ENCODE assay signal across 24 cellular contexts in the genomic region with DNA sequence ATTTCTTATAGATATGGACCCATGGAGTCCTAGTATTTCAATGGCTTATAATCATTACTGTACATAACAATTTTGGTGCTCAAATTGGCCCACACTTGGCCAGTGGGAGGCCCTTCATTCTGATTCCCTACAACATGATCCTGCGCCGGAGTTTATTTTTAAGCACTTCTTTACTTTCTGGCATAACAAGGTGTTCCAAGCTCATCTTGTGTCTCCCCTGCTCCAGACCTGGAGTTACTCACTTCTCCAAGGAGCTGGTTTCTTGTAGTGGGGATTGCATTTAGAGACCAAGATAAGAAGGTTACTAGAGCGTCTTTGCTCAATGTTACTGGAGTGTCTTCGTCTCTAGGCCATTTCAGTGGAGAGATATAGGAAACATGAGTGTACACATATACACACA.
DNase-seq lines count a peak whose midpoint lies in the region; ATAC-seq, FAIRE-seq and TF ChIP-seq lines count a peak whose summit lies in the region.
"Had no signal": no experiment of that assay in that cellular context is flagged by ENCODE, and none has a peak within 500 bp of the region (broad histone marks: within the 10 kb centered on the region; RNA-seq: fewer than 3 reads in every experiment).

No MANE protein-coding gene starts in this region.

- H3K79me2 ChIP-seq in HepG2 (ENCODE audit: insufficient read depth, low read length) = peaks cover 28% of the 10 kb centered on the region
- peaks cover 48% of the 10 kb centered on the region for H3K79me2 ChIP-seq in parathyroid adenoma

- no peak for TF ChIP-seq CTCF in HepG2 (CRISPR knock-in tag; IDR thresholded peaks at IDR 0.05)
- no peak for TF ChIP-seq CTCF in right lobe of liver (IDR thresholded peaks at IDR 0.05)
- TF ChIP-seq CTCF in parathyroid adenoma (IDR thresholded peaks at IDR 0.05) = no peak

- peak overlapping the region; percentile 70 for H3K27ac Mint-ChIP-seq in stimulated activated naive B cell treated with anti-CD40 and anti-IgM and Interleukin-4, amounts not matched to agents 10 μg/mL and 1 μg/mL and 100 μg/mL, for 72 hours
- H3K27ac Mint-ChIP-seq: CD14-positive monocyte; CD4-positive, alpha-beta T cell had no signal

- H3K4me3 Mint-ChIP-seq in stimulated activated naive B cell treated with anti-CD40 and anti-IgM and Interleukin-4, amounts not matched to agents 10 μg/mL and 1 μg/mL and 100 μg/mL, for 72 hours = no peak overlapping the region
- H3K4me3 Mint-ChIP-seq: CD14-positive monocyte; CD4-positive, alpha-beta T cell had no signal

- H3K9me3 ChIP-seq in HepG2 (ENCODE audit: low read length) (no peaks in the 10 kb centered on the region), right lobe of liver (no peaks in the 10 kb centered on the region), parathyroid adenoma (ENCODE audit: control insufficient read depth, low read length) (no peaks in the 10 kb centered on the region)
- H3K9me3 ChIP-seq: A549, BE2C had no signal

- POLR2A ChIA-PET in HepG2 (lab: Yijun Ruan, JAX) = interaction anchor here (0.7 to 1.2 kb wide), 2 partner anchors 33 to 63 kb away, joined by 3 to 5 read pairs; no protein-coding TSS in a partner anchor

- DNase-seq in HepG2 (ENCODE audit: low spot score) = no peak
- no peak for DNase-seq in right lobe of liver
- DNase-seq in stimulated activated naive B cell treated with anti-CD40 and anti-IgM and Interleukin-4, amounts not matched to agents 10 μg/mL and 1 μg/mL and 100 μg/mL, for 72 hours = no peak
- no peak for DNase-seq in KG1 (lab: John Stamatoyannopoulos, UW)
- DNase-seq in activated effector memory CD4-positive, alpha-beta T cell treated with Interleukin-2 at 50 U/mL for 16 hours = no peak
- DNase-seq: 8988T; ACHN; AML-193; BE2C; Calu3; CD4-positive, alpha-beta T cell; COR-L47; DMS53; DMS79 treated with DMSO at 0.1 percent for 48 hours; GM23248; H7; HCEC 1CT had no signal

- no peak for TF ChIP-seq POLR2A in HepG2 (IDR thresholded peaks at IDR 0.05; ENCODE audit: insufficient read depth in 1 of 2, low read depth in 2 of 2, low read length in 2 of 2)
- no peak for TF ChIP-seq POLR2A in right lobe of liver (IDR thresholded peaks at IDR 0.05)

- peaks cover 44 to 72% of the 10 kb centered on the region in 2 donors for H3K36me3 Mint-ChIP-seq in stimulated activated naive B cell treated with anti-CD40 and anti-IgM and Interleukin-4, amounts not matched to agents 10 μg/mL and 1 μg/mL and 100 μg/mL, for 72 hours

- H3K4me1 ChIP-seq in HepG2 (ENCODE audit: insufficient read depth, low read length) = peaks cover 58% of the 10 kb centered on the region
- peaks cover 0 to 18% (median 8%) of the 10 kb centered on the region in 4 donors for H3K4me1 ChIP-seq in right lobe of liver
- peaks cover 51% of the 10 kb centered on the region for H3K4me1 ChIP-seq in parathyroid adenoma

- in situ Hi-C loops in HepG2 (cut with HindIII; ENCODE audit: extremely low pct_ligation_motif_present, low pct_unique_long_range_greater_than_20kb) = no loop called here

- CTCF ChIA-PET in HepG2 (lab: Yijun Ruan, JAX; ENCODE audit: low intra/inter-chr PET ratio, low total read pairs) = no interaction called here

- 99% methylated on average over 4 of the region's 4 CpGs for WGBS in HepG2 (ENCODE audit: low lambda C conversion rate)
- WGBS in right lobe of liver (ENCODE audit: insufficient coverage, low coverage, low lambda C conversion rate, missing lambda C conversion rate) = 91% methylated on average over 4 of the region's 4 CpGs

- H3K9ac ChIP-seq in HepG2 (ENCODE audit: insufficient read depth, low read depth, low read length) = no peak overlapping the region
- no peak overlapping the region for H3K9ac ChIP-seq in parathyroid adenoma
- H3K9ac ChIP-seq: BLaER1 treated with 17β-estradiol and CSF1 and Interleukin-3, amounts not matched to agents 10 nM and 100 nM; GM23248 had no signal

- H3K4me3 ChIP-seq in HepG2 (replicated peaks in 1 of 3; ENCODE audit: insufficient read depth in 1 of 3, low read depth in 2 of 3, low read length in 3 of 3) (no peak overlapping the region), right lobe of liver (no peak overlapping the region), parathyroid adenoma (ENCODE audit: low read depth, low read length) (no peak overlapping the region)
- H3K4me3 ChIP-seq: A549; BLaER1 treated with 17β-estradiol and CSF1 and Interleukin-3, amounts not matched to agents 10 nM and 100 nM; GM23248 had no signal

- H3K27me3 Mint-ChIP-seq in stimulated activated naive B cell treated with anti-CD40 and anti-IgM and Interleukin-4, amounts not matched to agents 10 μg/mL and 1 μg/mL and 100 μg/mL, for 72 hours = no peaks in the 10 kb centered on the region
- H3K27me3 Mint-ChIP-seq: CD4-positive, alpha-beta T cell had no signal

- TF ChIP-seq EP300 in HepG2 (IDR thresholded peaks at IDR 0.05; ENCODE audit: low read depth in 2 of 2, low read length in 2 of 2) (no peak), HepG2 (CRISPR knock-in tag; IDR thresholded peaks at IDR 0.05; ENCODE audit: borderline replicate concordance) (no peak)

- no TSS peak for BruUV-seq in HepG2 (replicated peaks; lab: Mats Ljungman, UMichigan)

- peaks cover 25 to 47% of the 10 kb centered on the region in 2 donors for H3K4me1 Mint-ChIP-seq in stimulated activated naive B cell treated with anti-CD40 and anti-IgM and Interleukin-4, amounts not matched to agents 10 μg/mL and 1 μg/mL and 100 μg/mL, for 72 hours

- no peak for TF ChIP-seq RAD21 in HepG2 (CRISPR knock-in tag; IDR thresholded peaks at IDR 0.05)

- ATAC-seq in HepG2 (no peak), right lobe of liver (no peak)
- ATAC-seq in stimulated activated naive B cell treated with anti-CD40 and anti-IgM and Interleukin-4, amounts not matched to agents 10 μg/mL and 1 μg/mL and 100 μg/mL, for 72 hours (replicated peaks) = no peak
- ATAC-seq: A549 had no signal

- H3K27me3 ChIP-seq in HepG2 (ENCODE audit: control insufficient read depth in 1 of 2, insufficient read depth in 2 of 2, low read length in 2 of 2) (no peaks in the 10 kb centered on the region), right lobe of liver (no peaks in the 10 kb centered on the region), parathyroid adenoma (ENCODE audit: control insufficient read depth, insufficient read depth, low read length) (no peaks in the 10 kb centered on the region)
- H3K27me3 ChIP-seq: BE2C had no signal

- no peaks in the 10 kb centered on the region for H3K9me3 Mint-ChIP-seq in stimulated activated naive B cell treated with anti-CD40 and anti-IgM and Interleukin-4, amounts not matched to agents 10 μg/mL and 1 μg/mL and 100 μg/mL, for 72 hours
- H3K9me3 Mint-ChIP-seq: CD4-positive, alpha-beta T cell had no signal

- peaks cover 5% of the 10 kb centered on the region; the same call in 1 of the 2 replicates for H4K20me1 ChIP-seq in HepG2 (ENCODE audit: insufficient read depth, low read length)

- H3K4me2 ChIP-seq in HepG2 (ENCODE audit: low read depth, low read length) (no peak overlapping the region), parathyroid adenoma (ENCODE audit: low read length) (no peak overlapping the region)
- H3K4me2 ChIP-seq: A549; BLaER1 treated with 17β-estradiol and CSF1 and Interleukin-3, amounts not matched to agents 10 nM and 100 nM had no signal

- no peak overlapping the region for H2AFZ ChIP-seq in HepG2 (ENCODE audit: low read length)
- no peak overlapping the region for H2AFZ ChIP-seq in parathyroid adenoma
- H2AFZ ChIP-seq: GM23248 had no signal

- FAIRE-seq in HepG2 (lab: Jason Lieb, UNC) = no peak
- FAIRE-seq: A549, G401.6, GM12892, H1 had no signal

- H3K27ac ChIP-seq in HepG2 (ENCODE audit: extremely low read length, insufficient read depth, low read length) (peak overlapping the region; percentile 55), right lobe of liver (no peak overlapping the region), parathyroid adenoma (peak overlapping the region; percentile 25)
- H3K27ac ChIP-seq: A549; BLaER1 treated with 17β-estradiol and CSF1 and Interleukin-3, amounts not matched to agents 10 nM and 100 nM; GM23248 had no signal

- H3K36me3 ChIP-seq in HepG2 (replicated peaks in 1 of 2; ENCODE audit: control insufficient read depth in 1 of 2, insufficient read depth in 2 of 2, low read length in 2 of 2) (peaks cover 25 to 28% of the 10 kb centered on the region in 2 experiments), right lobe of liver (no peaks in the 10 kb centered on the region), parathyroid adenoma (ENCODE audit: control insufficient read depth, insufficient read depth, low read length) (no peaks in the 10 kb centered on the region)

- intact Hi-C loops in HepG2 (cut with micrococcal nuclease; ENCODE audit: unreplicated experiment) (no loop called here), right lobe of liver (cut with DNase I) (no loop called here)

TF ChIP-seq in HepG2, 621 proteins besides CTCF, POLR2A, EP300 and RAD21:
- TF ChIP-seq ZNF414 (CRISPR knock-in tag; IDR thresholded peaks at IDR 0.05) (no peak), KDM5B (CRISPR knock-in tag; IDR thresholded peaks at IDR 0.05; ENCODE audit: borderline replicate concordance) (0 out of 2 replicates have a peak, but pooled peaks have one; percentile 8), YEATS4 (CRISPR knock-in tag; IDR thresholded peaks at IDR 0.05; ENCODE audit: borderline replicate concordance) (peak; percentile 11; the same call in 1 of the 2 replicates), ZNF18 (CRISPR knock-in tag; IDR thresholded peaks at IDR 0.05; ENCODE audit: insufficient replicate concordance) (peak; percentile 23), GABPB1 (CRISPR knock-in tag; IDR thresholded peaks at IDR 0.05) (no peak)

Comparison
In these comparisons a context has a peak if more than half of its experiments do, and no peak if none do; other contexts are left out.
1. H3K27ac ChIP-seq: peak in HepG2 (single experiment) and parathyroid adenoma (single experiment); none in right lobe of liver (0 of 3).